Comparison of ENCODE assay signal across 8 cellular contexts in the genomic region with DNA sequence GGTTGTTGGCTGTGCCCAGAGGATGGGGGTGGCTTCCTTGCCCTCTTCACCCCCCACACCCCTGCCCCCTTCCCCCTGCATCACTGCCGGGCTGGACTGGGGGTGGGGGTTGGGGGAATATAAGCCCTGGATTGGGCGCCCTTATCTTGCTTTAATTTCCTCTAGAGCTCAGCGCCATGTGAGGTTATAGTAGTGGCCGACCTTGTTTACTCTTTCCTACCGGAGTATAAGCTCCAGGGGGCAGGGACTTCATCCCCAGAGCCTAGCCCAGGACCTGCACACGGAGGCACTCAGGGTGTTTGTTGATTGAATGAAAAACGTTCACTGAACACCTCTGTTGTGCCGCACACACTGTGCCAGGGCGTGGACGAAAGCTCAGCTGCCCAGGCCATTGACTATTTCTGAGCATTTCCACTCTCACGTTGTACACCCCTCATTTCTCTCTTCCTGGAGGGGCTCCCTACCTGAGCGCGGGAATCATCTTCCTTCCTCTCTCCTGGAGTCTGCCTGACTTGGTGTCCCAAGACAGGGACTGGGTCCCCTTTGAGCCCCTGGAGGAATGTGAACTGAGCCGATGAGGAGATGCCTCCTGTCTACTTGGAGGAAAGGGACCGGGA. TPM values are rescaled to one million over a fixed set of nuclear protein-coding genes. Genes with fewer than 3 reads are reported as not detected.
DNase-seq lines count a peak whose midpoint lies in the region; ATAC-seq and TF ChIP-seq lines count a peak whose summit lies in the region.

No MANE protein-coding gene starts in this region.

- 37% methylated on average over 15 of the region's 15 CpGs for WGBS in liver
- WGBS in suprapubic skin, result 65% methylated on average over 11 of the region's 15 CpGs

- H3K27ac Mint-ChIP-seq in activated CD8-positive, alpha-beta memory T cell treated with anti-CD3 and anti-CD28 coated beads, Interleukin-2, amount 10 ng/mL, durations not matched to agents 7 days and 5 days, result peak overlapping the region; percentile 69
- H3K27ac Mint-ChIP-seq in activated T-helper 17 cell treated with anti-CD3 and anti-CD28 coated beads, Interleukin-2, amount 50 U/mL, for 72 hours, result peak overlapping the region; percentile 38

- TF ChIP-seq RAD21 in liver (IDR thresholded peaks at IDR 0.05), result no peak

- no peak overlapping the region for H3K9ac ChIP-seq in liver (ENCODE audit: low read depth in 1 of 2, low read length in 2 of 2)

- no peak for ATAC-seq in activated CD8-positive, alpha-beta memory T cell treated with anti-CD3 and anti-CD28 coated beads, Interleukin-2, amount 10 ng/mL, durations not matched to agents 7 days and 5 days
- ATAC-seq in activated T-helper 17 cell treated with anti-CD3 and anti-CD28 coated beads, Interleukin-2, amount 50 U/mL, for 72 hours (replicated peaks), result no peak

- TF ChIP-seq EP300 in suprapubic skin (IDR thresholded peaks at IDR 0.05), result no peak

- no peak overlapping the region for H3K27ac ChIP-seq in liver (ENCODE audit: low read depth in 1 of 2, low read length in 2 of 2)
- H3K27ac ChIP-seq in suprapubic skin, result no peak overlapping the region

- H3K9me3 ChIP-seq in liver (ENCODE audit: control insufficient read depth in 4 of 4, low read length in 3 of 4) (no peaks in the 10 kb centered on the region), suprapubic skin (no peaks in the 10 kb centered on the region)

- H3K36me3 Mint-ChIP-seq in activated CD8-positive, alpha-beta memory T cell treated with anti-CD3 and anti-CD28 coated beads, Interleukin-2, amount 10 ng/mL, durations not matched to agents 7 days and 5 days, result peaks cover 14% of the 10 kb centered on the region
- peaks cover 29% of the 10 kb centered on the region for H3K36me3 Mint-ChIP-seq in activated T-helper 17 cell treated with anti-CD3 and anti-CD28 coated beads, Interleukin-2, amount 50 U/mL, for 72 hours (ENCODE audit: low read depth)

- no peak for TF ChIP-seq POLR2A in suprapubic skin (IDR thresholded peaks at IDR 0.05)

- H3K27me3 Mint-ChIP-seq in activated CD8-positive, alpha-beta memory T cell treated with anti-CD3 and anti-CD28 coated beads, Interleukin-2, amount 10 ng/mL, durations not matched to agents 7 days and 5 days, result peaks cover 34% of the 10 kb centered on the region
- H3K27me3 Mint-ChIP-seq in activated T-helper 17 cell treated with anti-CD3 and anti-CD28 coated beads, Interleukin-2, amount 50 U/mL, for 72 hours, result peaks cover 7% of the 10 kb centered on the region

- peak overlapping the region in 2 of 3 donors; percentile 33 to 47 for H3K4me3 ChIP-seq in liver (ENCODE audit: low read depth in 1 of 3, low read length in 3 of 3)
- peak overlapping the region; percentile 40 for H3K4me3 ChIP-seq in suprapubic skin

- peaks cover 51% of the 10 kb centered on the region for H3K4me1 Mint-ChIP-seq in activated CD8-positive, alpha-beta memory T cell treated with anti-CD3 and anti-CD28 coated beads, Interleukin-2, amount 10 ng/mL, durations not matched to agents 7 days and 5 days
- H3K4me1 Mint-ChIP-seq in activated T-helper 17 cell treated with anti-CD3 and anti-CD28 coated beads, Interleukin-2, amount 50 U/mL, for 72 hours, result peaks cover 24% of the 10 kb centered on the region

- no peak for DNase-seq in activated CD8-positive, alpha-beta memory T cell treated with anti-CD3 and anti-CD28 coated beads, Interleukin-2, amount 10 ng/mL, durations not matched to agents 7 days and 5 days
- DNase-seq in activated CD8-positive, alpha-beta memory T cell treated with anti-CD3 and anti-CD28 coated beads, Interleukin-2, amount 50 U/mL, for 4 hours, result no peak
- peak in 1 of 2 donors; percentile 58 for DNase-seq in suprapubic skin (ENCODE audit: low spot score in 2 of 2)
- DNase-seq in Kasumi-1 (lab: John Stamatoyannopoulos, UW), result no peak
- DNase-seq in occipital lobe (lab: John Stamatoyannopoulos, UW), result no peak
- DNase-seq in retina, result no peak

- H3K4me1 ChIP-seq in liver (ENCODE audit: control insufficient read depth in 4 of 4, insufficient read depth in 4 of 4, low read length in 3 of 4) (peaks cover 0 to 5% (median 2%) of the 10 kb centered on the region in 4 donors), suprapubic skin (peaks cover 8% of the 10 kb centered on the region)

- H3K27me3 ChIP-seq in liver (ENCODE audit: control insufficient read depth in 4 of 4, insufficient read depth in 4 of 4, low read length in 3 of 4) (peaks cover 0 to 4% (median 0%) of the 10 kb centered on the region in 4 donors), suprapubic skin (peaks cover 16% of the 10 kb centered on the region)

- H3K4me3 Mint-ChIP-seq in activated CD8-positive, alpha-beta memory T cell treated with anti-CD3 and anti-CD28 coated beads, Interleukin-2, amount 10 ng/mL, durations not matched to agents 7 days and 5 days, result peak overlapping the region; percentile 53
- peak overlapping the region; percentile 78 for H3K4me3 Mint-ChIP-seq in activated T-helper 17 cell treated with anti-CD3 and anti-CD28 coated beads, Interleukin-2, amount 50 U/mL, for 72 hours

- CTCF ChIA-PET in activated CD8-positive, alpha-beta memory T cell treated with anti-CD3 and anti-CD28 coated beads, Interleukin-2, amount 10 ng/mL, durations not matched to agents 7 days and 5 days (lab: Charles Lee), result interaction anchor here (0.6 to 11.2 kb wide), 33 partner anchors 8 to 257 kb away, joined by 3 to 309 read pairs (median 6); partner anchors contain the start of genes GPR55 and SPATA3

- no peaks in the 10 kb centered on the region for H3K36me3 ChIP-seq in liver (ENCODE audit: control insufficient read depth in 4 of 4, insufficient read depth in 3 of 4, low read depth in 1 of 4, low read length in 3 of 4)
- no peaks in the 10 kb centered on the region for H3K36me3 ChIP-seq in suprapubic skin

- no peak for TF ChIP-seq CTCF in liver (IDR thresholded peaks at IDR 0.05; ENCODE audit: low read depth, low read length, missing input control)
- TF ChIP-seq CTCF in suprapubic skin (IDR thresholded peaks at IDR 0.05), result no peak

- H3K9me3 Mint-ChIP-seq in activated CD8-positive, alpha-beta memory T cell treated with anti-CD3 and anti-CD28 coated beads, Interleukin-2, amount 10 ng/mL, durations not matched to agents 7 days and 5 days (ENCODE audit: low read depth), result no peaks in the 10 kb centered on the region
- H3K9me3 Mint-ChIP-seq in activated T-helper 17 cell treated with anti-CD3 and anti-CD28 coated beads, Interleukin-2, amount 50 U/mL, for 72 hours, result no peaks in the 10 kb centered on the region

TF ChIP-seq in liver, 16 proteins besides CTCF, POLR2A, EP300 and RAD21 (continues in another document):
- no peak for TF ChIP-seq SP1 (IDR thresholded peaks at IDR 0.05)
- TF ChIP-seq FOXA1 (IDR thresholded peaks at IDR 0.05), result no peak
- TF ChIP-seq, protein P1, sequence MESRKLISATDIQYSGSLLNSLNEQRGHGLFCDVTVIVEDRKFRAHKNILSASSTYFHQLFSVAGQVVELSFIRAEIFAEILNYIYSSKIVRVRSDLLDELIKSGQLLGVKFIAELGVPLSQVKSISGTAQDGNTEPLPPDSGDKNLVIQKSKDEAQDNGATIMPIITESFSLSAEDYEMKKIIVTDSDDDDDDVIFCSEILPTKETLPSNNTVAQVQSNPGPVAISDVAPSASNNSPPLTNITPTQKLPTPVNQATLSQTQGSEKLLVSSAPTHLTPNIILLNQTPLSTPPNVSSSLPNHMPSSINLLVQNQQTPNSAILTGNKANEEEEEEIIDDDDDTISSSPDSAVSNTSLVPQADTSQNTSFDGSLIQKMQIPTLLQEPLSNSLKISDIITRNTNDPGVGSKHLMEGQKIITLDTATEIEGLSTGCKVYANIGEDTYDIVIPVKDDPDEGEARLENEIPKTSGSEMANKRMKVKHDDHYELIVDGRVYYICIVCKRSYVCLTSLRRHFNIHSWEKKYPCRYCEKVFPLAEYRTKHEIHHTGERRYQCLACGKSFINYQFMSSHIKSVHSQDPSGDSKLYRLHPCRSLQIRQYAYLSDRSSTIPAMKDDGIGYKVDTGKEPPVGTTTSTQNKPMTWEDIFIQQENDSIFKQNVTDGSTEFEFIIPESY (IDR thresholded peaks at IDR 0.05), result no peak
- TF ChIP-seq TAF1 (conservative IDR thresholded peaks at IDR 0.05), result no peak
- TF ChIP-seq, protein P2, sequence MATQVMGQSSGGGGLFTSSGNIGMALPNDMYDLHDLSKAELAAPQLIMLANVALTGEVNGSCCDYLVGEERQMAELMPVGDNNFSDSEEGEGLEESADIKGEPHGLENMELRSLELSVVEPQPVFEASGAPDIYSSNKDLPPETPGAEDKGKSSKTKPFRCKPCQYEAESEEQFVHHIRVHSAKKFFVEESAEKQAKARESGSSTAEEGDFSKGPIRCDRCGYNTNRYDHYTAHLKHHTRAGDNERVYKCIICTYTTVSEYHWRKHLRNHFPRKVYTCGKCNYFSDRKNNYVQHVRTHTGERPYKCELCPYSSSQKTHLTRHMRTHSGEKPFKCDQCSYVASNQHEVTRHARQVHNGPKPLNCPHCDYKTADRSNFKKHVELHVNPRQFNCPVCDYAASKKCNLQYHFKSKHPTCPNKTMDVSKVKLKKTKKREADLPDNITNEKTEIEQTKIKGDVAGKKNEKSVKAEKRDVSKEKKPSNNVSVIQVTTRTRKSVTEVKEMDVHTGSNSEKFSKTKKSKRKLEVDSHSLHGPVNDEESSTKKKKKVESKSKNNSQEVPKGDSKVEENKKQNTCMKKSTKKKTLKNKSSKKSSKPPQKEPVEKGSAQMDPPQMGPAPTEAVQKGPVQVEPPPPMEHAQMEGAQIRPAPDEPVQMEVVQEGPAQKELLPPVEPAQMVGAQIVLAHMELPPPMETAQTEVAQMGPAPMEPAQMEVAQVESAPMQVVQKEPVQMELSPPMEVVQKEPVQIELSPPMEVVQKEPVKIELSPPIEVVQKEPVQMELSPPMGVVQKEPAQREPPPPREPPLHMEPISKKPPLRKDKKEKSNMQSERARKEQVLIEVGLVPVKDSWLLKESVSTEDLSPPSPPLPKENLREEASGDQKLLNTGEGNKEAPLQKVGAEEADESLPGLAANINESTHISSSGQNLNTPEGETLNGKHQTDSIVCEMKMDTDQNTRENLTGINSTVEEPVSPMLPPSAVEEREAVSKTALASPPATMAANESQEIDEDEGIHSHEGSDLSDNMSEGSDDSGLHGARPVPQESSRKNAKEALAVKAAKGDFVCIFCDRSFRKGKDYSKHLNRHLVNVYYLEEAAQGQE (IDR thresholded peaks at IDR 0.05), result no peak

RNA-seq across cellular contexts. Expression of gene SPATA3, which starts 9.3 kb away (rescaled TPM):
- 1 to 10 TPM in 1 of 2 experiments, under 1 TPM in 1; 0.44 to 1.2 TPM for total RNA-seq in activated CD8-positive, alpha-beta memory T cell treated with anti-CD3 and anti-CD28 coated beads, Interleukin-2, amount 10 ng/mL, durations not matched to agents 7 days and 5 days
- 1 to 10 TPM; 2.2 to 2.5 TPM for total RNA-seq in activated T-helper 17 cell treated with anti-CD3 and anti-CD28 coated beads, Interleukin-2, amount 50 U/mL, for 72 hours
- total RNA-seq in liver (not detected), suprapubic skin (not detected), occipital lobe (not detected)
- polyA plus RNA-seq in liver, result not detected

RNA-seq across cellular contexts. Expression of gene C2orf72, which starts 50.7 kb away (rescaled TPM):
- under 1 TPM in 1 of 2 experiments, not detected in 1; 0.18 TPM for total RNA-seq in activated CD8-positive, alpha-beta memory T cell treated with anti-CD3 and anti-CD28 coated beads, Interleukin-2, amount 10 ng/mL, durations not matched to agents 7 days and 5 days
- 1 to 10 TPM in 1 of 2 donors, under 1 TPM in 1; 0.48 to 3.3 TPM for total RNA-seq in activated T-helper 17 cell treated with anti-CD3 and anti-CD28 coated beads, Interleukin-2, amount 50 U/mL, for 72 hours
- 100 to 1,000 TPM in 1 of 2 donors, 10 to 100 TPM in 1; 74.8 to 141 TPM for total RNA-seq in liver
- polyA plus RNA-seq in liver, result 10 to 100 TPM; 33.2 to 94.9 TPM
- total RNA-seq in suprapubic skin, result 1 to 10 TPM; 2.6 to 9.0 (median 5.8) TPM
- total RNA-seq in occipital lobe, result 32.4 TPM
